34 cellular contexts compared by ENCODE assay signal in the genomic region with DNA sequence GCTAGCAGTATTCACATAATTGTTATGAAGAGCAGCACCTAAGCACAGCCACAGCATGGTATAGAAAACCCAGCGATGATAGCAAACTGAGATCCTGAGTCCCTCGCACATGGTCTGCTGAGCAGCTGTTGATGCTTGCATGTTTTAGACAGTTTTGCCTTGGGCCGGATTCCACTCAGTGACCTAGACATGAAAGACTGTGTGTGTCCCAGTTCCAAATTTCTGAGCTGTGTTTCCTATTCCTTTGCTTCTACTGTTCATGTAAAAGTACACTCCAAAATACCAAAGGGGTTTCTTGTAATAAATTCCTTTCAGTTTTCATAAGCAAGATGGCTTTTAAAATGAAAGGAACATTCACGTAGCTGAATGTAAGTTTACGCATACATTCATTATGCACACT.
"Had no signal": no experiment of that assay in that cellular context is flagged by ENCODE, and none has a peak within 500 bp of the region (broad histone marks: within the 10 kb centered on the region; RNA-seq: fewer than 3 reads in every experiment).

No MANE protein-coding gene starts in this region.

- H3K4me3 ChIP-seq: MG63 had no signal

- H3K9ac ChIP-seq: KMS-11 had no signal

- DNase-seq: Karpas-422, Kasumi-1, MG63, MM.1S, MV-4-11, NCI-H1048, NCI-H1092, NCI-H1092 treated with DMSO at 0.1 percent for 48 hours, NCI-H1105, NCI-H1105 treated with DMSO at 0.1 percent for 48 hours, NCI-H1417, NCI-H1417 treated with DMSO at 0.1 percent for 48 hours, NCI-H1436, NCI-H1436 treated with DMSO at 0.1 percent for 48 hours, NCI-H146, NCI-H1694, NCI-H1694 treated with DMSO at 0.1 percent for 48 hours, NCI-H187, NCI-H187 treated with DMSO at 0.1 percent for 48 hours, NCI-H1930, NCI-H2029, NCI-H2029 treated with DMSO at 0.1 percent for 48 hours, NCI-H2081, NCI-H2081 treated with DMSO at 0.1 percent for 48 hours, NCI-H2107, NCI-H2171, NCI-H2171 treated with DMSO at 0.1 percent for 48 hours, NCI-H2227 treated with DMSO at 0.1 percent for 48 hours, NCI-H226, NCI-H345, NCI-H446, NCI-H446 treated with DMSO at 0.1 percent for 48 hours, NCI-H510A had no signal

- H3K27ac ChIP-seq: KMS-11 had no signal

- H3K27me3 ChIP-seq: MG63 had no signal

- H3K36me3 ChIP-seq: MG63 had no signal

- H3K9me3 ChIP-seq: MG63 had no signal

- H3K4me2 ChIP-seq: KMS-11 had no signal
